In genomic region chr14:62696969-62697328, GRCh38 we compare ENCODE assay signal across 23 cellular contexts.
"Had no signal": no experiment of that assay in that cellular context is flagged by ENCODE, and none has a peak within 500 bp of the region (broad histone marks: within the 10 kb centered on the region; RNA-seq: fewer than 3 reads in every experiment).

No MANE protein-coding gene starts in this region.

- H3K4me2 ChIP-seq: SK-N-SH had no signal

- H3K4me3 Mint-ChIP-seq: activated B cell treated with CpG ODN at 0.5 μM for 24 hours; activated CD4-positive, alpha-beta T cell treated with anti-CD3 and anti-CD28 coated beads, Interleukin-2, amount 10 ng/mL, durations not matched to agents 24 days and 14 days; activated CD8-positive, alpha-beta memory T cell treated with anti-CD3 and anti-CD28 coated beads, Interleukin-2, amount 10 ng/mL, durations not matched to agents 7 days and 5 days; activated naive CD4-positive, alpha-beta T cell treated with anti-CD3 and anti-CD28 coated beads, Interleukin-2, amount 10 ng/mL, durations not matched to agents 7 days and 5 days; activated naive CD8-positive, alpha-beta T cell treated with anti-CD3 and anti-CD28 coated beads for 36 hours; activated T-cell treated with anti-CD3 and anti-CD28 coated beads, Interleukin-2, amount 50 U/mL, for 4 hours had no signal

- H3K27me3 Mint-ChIP-seq: activated B cell treated with CpG ODN at 0.5 μM for 24 hours; activated CD4-positive, alpha-beta T cell treated with anti-CD3 and anti-CD28 coated beads, Interleukin-2, amount 10 ng/mL, durations not matched to agents 24 days and 14 days; activated CD8-positive, alpha-beta memory T cell treated with anti-CD3 and anti-CD28 coated beads, Interleukin-2, amount 10 ng/mL, durations not matched to agents 7 days and 5 days; activated naive CD4-positive, alpha-beta T cell treated with anti-CD3 and anti-CD28 coated beads, Interleukin-2, amount 10 ng/mL, durations not matched to agents 7 days and 5 days; activated naive CD8-positive, alpha-beta T cell treated with anti-CD3 and anti-CD28 coated beads for 36 hours had no signal

- H3K27me3 ChIP-seq: Peyer's patch, SJCRH30 had no signal

- H3K27ac Mint-ChIP-seq: activated B cell treated with CpG ODN at 0.5 μM for 24 hours; activated CD4-positive, alpha-beta T cell treated with anti-CD3 and anti-CD28 coated beads, Interleukin-2, amount 10 ng/mL, durations not matched to agents 24 days and 14 days; activated CD8-positive, alpha-beta memory T cell treated with anti-CD3 and anti-CD28 coated beads, Interleukin-2, amount 10 ng/mL, durations not matched to agents 7 days and 5 days; activated naive CD4-positive, alpha-beta T cell treated with anti-CD3 and anti-CD28 coated beads, Interleukin-2, amount 10 ng/mL, durations not matched to agents 7 days and 5 days; activated naive CD8-positive, alpha-beta T cell treated with anti-CD3 and anti-CD28 coated beads for 36 hours had no signal

- H3K36me3 ChIP-seq: Peyer's patch, SJCRH30 had no signal

- H3K4me1 ChIP-seq: Peyer's patch, SJCRH30 had no signal

- DNase-seq: activated B cell treated with CpG ODN at 0.5 μM for 24 hours; activated CD4-positive, alpha-beta T cell treated with anti-CD3 and anti-CD28 coated beads for 1 hour; activated CD4-positive, alpha-beta T cell treated with anti-CD3 and anti-CD28 coated beads, Interleukin-2, amount 10 ng/mL, durations not matched to agents 24 days and 14 days; activated CD4-positive, alpha-beta T cell treated with anti-CD3 and anti-CD28 coated beads, Interleukin-2, amount 50 U/mL, for 48 hours; activated CD8-positive, alpha-beta memory T cell treated with anti-CD3 and anti-CD28 coated beads, Interleukin-2, amount 10 ng/mL, durations not matched to agents 7 days and 5 days; activated effector memory CD4-positive, alpha-beta T cell treated with anti-CD3 and anti-CD28 coated beads, Interleukin-2, amount 50 U/mL, for 16 hours; activated naive CD4-positive, alpha-beta T cell treated with anti-CD3 and anti-CD28 coated beads, Interleukin-2, amount 10 ng/mL, durations not matched to agents 7 days and 5 days; activated naive CD8-positive, alpha-beta T cell treated with anti-CD3 and anti-CD28 coated beads for 36 hours; activated T-cell treated with anti-CD3 and anti-CD28 coated beads, Interleukin-2, amount 50 U/mL, for 4 hours; cerebellar nuclear complex; Karpas-422; MM.1S; NCI-H1105; NCI-H1436; NCI-H1694 treated with DMSO at 0.1 percent for 48 hours; NCI-H2081; NCI-H446; NCI-H524; Peyer's patch; Right ventricle myocardium superior; SJCRH30; SK-N-SH had no signal

- H3K36me3 Mint-ChIP-seq: activated CD8-positive, alpha-beta memory T cell treated with anti-CD3 and anti-CD28 coated beads, Interleukin-2, amount 10 ng/mL, durations not matched to agents 7 days and 5 days; activated naive CD4-positive, alpha-beta T cell treated with anti-CD3 and anti-CD28 coated beads, Interleukin-2, amount 10 ng/mL, durations not matched to agents 7 days and 5 days; activated naive CD8-positive, alpha-beta T cell treated with anti-CD3 and anti-CD28 coated beads for 36 hours had no signal

- H3K9me3 ChIP-seq: Peyer's patch, SJCRH30, SK-N-SH had no signal

- H3K9me3 Mint-ChIP-seq: activated B cell treated with CpG ODN at 0.5 μM for 24 hours; activated CD4-positive, alpha-beta T cell treated with anti-CD3 and anti-CD28 coated beads, Interleukin-2, amount 10 ng/mL, durations not matched to agents 24 days and 14 days had no signal

- H3K9ac ChIP-seq: SK-N-SH had no signal

- H3K4me1 Mint-ChIP-seq: activated B cell treated with CpG ODN at 0.5 μM for 24 hours; activated CD4-positive, alpha-beta T cell treated with anti-CD3 and anti-CD28 coated beads, Interleukin-2, amount 10 ng/mL, durations not matched to agents 24 days and 14 days; activated CD8-positive, alpha-beta memory T cell treated with anti-CD3 and anti-CD28 coated beads, Interleukin-2, amount 10 ng/mL, durations not matched to agents 7 days and 5 days; activated naive CD4-positive, alpha-beta T cell treated with anti-CD3 and anti-CD28 coated beads, Interleukin-2, amount 10 ng/mL, durations not matched to agents 7 days and 5 days; activated naive CD8-positive, alpha-beta T cell treated with anti-CD3 and anti-CD28 coated beads for 36 hours had no signal

- ATAC-seq: activated CD8-positive, alpha-beta memory T cell treated with anti-CD3 and anti-CD28 coated beads, Interleukin-2, amount 10 ng/mL, durations not matched to agents 7 days and 5 days; activated T-cell treated with anti-CD3 and anti-CD28 coated beads, Interleukin-2, amount 50 U/mL, for 4 hours had no signal

- H3K4me3 ChIP-seq: Peyer's patch, SJCRH30 had no signal

- H3K27ac ChIP-seq: Peyer's patch, RWPE1, SJCRH30 had no signal
